8 cellular contexts compared by ENCODE assay signal in genomic region chr16:85613609-85614337, GRCh38. TPM values are rescaled to one million over a fixed set of nuclear protein-coding genes. Genes with fewer than 3 reads are reported as not detected.
DNase-seq lines count a peak whose midpoint lies in the region; ATAC-seq and TF ChIP-seq lines count a peak whose summit lies in the region.

No MANE protein-coding gene starts in this region.

- no peak overlapping the region for H3K9ac ChIP-seq in SK-N-MC (ENCODE audit: insufficient read length)

- H3K36me3 Mint-ChIP-seq in Calu3 (ENCODE audit: insufficient read depth, unreplicated experiment): peaks cover 53% of the 10 kb centered on the region
- no peaks in the 10 kb centered on the region for H3K36me3 Mint-ChIP-seq in IgD-negative memory B cell
- H3K36me3 Mint-ChIP-seq in mesothelial cell of epicardium: peaks cover 2% of the 10 kb centered on the region

- peaks cover 12% of the 10 kb centered on the region for H3K27me3 Mint-ChIP-seq in Calu3 (ENCODE audit: unreplicated experiment)
- no peaks in the 10 kb centered on the region for H3K27me3 Mint-ChIP-seq in IgD-negative memory B cell
- H3K27me3 Mint-ChIP-seq in mesothelial cell of epicardium (ENCODE audit: low read depth): no peaks in the 10 kb centered on the region

- H3K27ac ChIP-seq in SK-N-MC: no peak overlapping the region
- peak overlapping the region; percentile 42 for H3K27ac ChIP-seq in effector memory CD4-positive, alpha-beta T cell (ENCODE audit: insufficient read depth, low read length, poor library complexity, severe bottlenecking)

- no TSS peak for BruUV-seq in Calu3 (replicated peaks; lab: Mats Ljungman, UMichigan)

- H3K4me3 Mint-ChIP-seq in Calu3 (ENCODE audit: low read depth, unreplicated experiment) (peak overlapping the region; percentile 76), IgD-negative memory B cell (peak overlapping the region; percentile 76 to 94 (median 91)), mesothelial cell of epicardium (peak overlapping the region; percentile 58)

- H3K36me3 ChIP-seq in SK-N-MC (ENCODE audit: insufficient read depth, low read length): no peaks in the 10 kb centered on the region
- no peaks in the 10 kb centered on the region for H3K36me3 ChIP-seq in effector memory CD4-positive, alpha-beta T cell (ENCODE audit: control insufficient read depth, insufficient read depth, low read length)

- H3K4me1 Mint-ChIP-seq in Calu3 (ENCODE audit: low read depth, unreplicated experiment) (peaks cover 29% of the 10 kb centered on the region), IgD-negative memory B cell (peaks cover 22 to 34% (median 29%) of the 10 kb centered on the region in 3 donors), mesothelial cell of epicardium (peaks cover 63% of the 10 kb centered on the region)

- H3K9me3 Mint-ChIP-seq in Calu3 (ENCODE audit: low read depth, unreplicated experiment) (no peaks in the 10 kb centered on the region), IgD-negative memory B cell (no peaks in the 10 kb centered on the region), mesothelial cell of epicardium (no peaks in the 10 kb centered on the region)

- no peak overlapping the region for H3K27ac Mint-ChIP-seq in Calu3 (ENCODE audit: unreplicated experiment)
- H3K27ac Mint-ChIP-seq in IgD-negative memory B cell: peak overlapping the region in 1 of 3 donors; percentile 97
- H3K27ac Mint-ChIP-seq in mesothelial cell of epicardium: no peak overlapping the region

- no peak for TF ChIP-seq CTCF in Calu3 (IDR thresholded peaks at IDR 0.05; ENCODE audit: unreplicated experiment)
- no peak for TF ChIP-seq CTCF in mesothelial cell of epicardium (IDR thresholded peaks at IDR 0.05; ENCODE audit: unreplicated experiment)

- ATAC-seq in GM21526 (IDR thresholded peaks at IDR 0.05; ENCODE audit: low FRiP score, unreplicated experiment) (no peak), GM19023 (IDR thresholded peaks at IDR 0.05; ENCODE audit: unreplicated experiment) (no peak)

- H3K27me3 ChIP-seq in effector memory CD4-positive, alpha-beta T cell (replicated peaks; ENCODE audit: control insufficient read depth, insufficient read depth, low read length, poor library complexity, severe bottlenecking): no peaks in the 10 kb centered on the region

- intact Hi-C loops in Calu3 (cut with micrococcal nuclease; ENCODE audit: unreplicated experiment): loop anchor here (5.0 to 10.0 kb wide), 2 partner anchors 56 to 219 kb away; no protein-coding TSS in a partner anchor

- H3K9me3 ChIP-seq in SK-N-MC (ENCODE audit: low read depth, low read length): no peaks in the 10 kb centered on the region
- no peaks in the 10 kb centered on the region for H3K9me3 ChIP-seq in effector memory CD4-positive, alpha-beta T cell (ENCODE audit: control insufficient read depth, low read length)

- peaks cover 56% of the 10 kb centered on the region for H3K4me1 ChIP-seq in effector memory CD4-positive, alpha-beta T cell (ENCODE audit: control insufficient read depth, insufficient read depth, low read length, poor library complexity, severe bottlenecking)

- H3K4me3 ChIP-seq in SK-N-MC: peak overlapping the region; percentile 79
- peak overlapping the region; percentile 76 for H3K4me3 ChIP-seq in effector memory CD4-positive, alpha-beta T cell (ENCODE audit: insufficient read depth, low read depth, low read length, poor library complexity, severe bottlenecking)

- CTCF ChIA-PET in Calu3 (lab: Charles Lee): interaction anchor here (0.5 to 1.2 kb wide), 11 partner anchors 8 to 961 kb away, joined by 3 to 8 read pairs (median 4); no protein-coding TSS in a partner anchor

- DNase-seq in Calu3: peak; percentile 69
- no peak for DNase-seq in SK-N-MC (ENCODE audit: low read depth, low spot score)
- DNase-seq in effector memory CD4-positive, alpha-beta T cell: no peak
- DNase-seq in mesothelial cell of epicardium (ENCODE audit: low spot score in 2 of 2, unreplicated experiment in 2 of 2): peak in 1 of 2 experiments; percentile 64
- no peak for DNase-seq in GOT3 (lab: John Stamatoyannopoulos, UW)

RNA-seq across cellular contexts. Expression of gene GSE1, which starts 0.7 kb away (rescaled TPM):
- 45.3 and 46.2 TPM in 2 replicates for total RNA-seq in Calu3 (2022)
- 7.3 TPM for polyA plus RNA-seq in IgD-negative memory B cell
- 193 to 218 TPM (median 208 TPM) in 3 replicates for total RNA-seq in mesothelial cell of epicardium
